Comparison of ENCODE assay signal across 10 cellular contexts in genomic region chr1:43475611-43476401, GRCh38. TPM values are rescaled to one million over a fixed set of nuclear protein-coding genes. Genes with fewer than 3 reads are reported as not detected.
DNase-seq lines count a peak whose midpoint lies in the region; TF ChIP-seq lines count a peak whose summit lies in the region.
"Not testable (repeated sequence)": the region's sequence is repeated elsewhere in the genome, so short reads cannot be mapped to it uniquely, and the experiment has no call there.
"Had no signal": no experiment of that assay in that cellular context is flagged by ENCODE, and none has a peak within 500 bp of the region (broad histone marks: within the 10 kb centered on the region; RNA-seq: fewer than 3 reads in every experiment).

No MANE protein-coding gene starts in this region.

- peaks cover 22% of the 10 kb centered on the region for H3K4me1 Mint-ChIP-seq in MCF 10A (ENCODE audit: insufficient read depth, unreplicated experiment)

- peaks cover 34% of the 10 kb centered on the region for H3F3A ChIP-seq in GM23248 (ENCODE audit: insufficient read depth)

- H3K27ac Mint-ChIP-seq in MCF 10A (ENCODE audit: low read depth, unreplicated experiment): not testable (repeated sequence)

- H3K36me3 Mint-ChIP-seq in MCF 10A (ENCODE audit: insufficient read depth, unreplicated experiment): not testable (repeated sequence)

- H3K4me3 ChIP-seq in AG04450 (ENCODE audit: low read depth, low read length); GM23248; SJSA1; liver (ENCODE audit: low read depth in 1 of 3, low read length in 3 of 3): not testable (repeated sequence)

- TF ChIP-seq CTCF in AG04450 (IDR thresholded peaks at IDR 0.05; ENCODE audit: low read depth, low read length); MCF 10A (IDR thresholded peaks at IDR 0.05; ENCODE audit: unreplicated experiment); liver (IDR thresholded peaks at IDR 0.05; ENCODE audit: low read depth, low read length, missing input control): not testable (repeated sequence)

- H3K27me3 Mint-ChIP-seq in MCF 10A (ENCODE audit: insufficient read depth, unreplicated experiment): not testable (repeated sequence)

- not testable (repeated sequence) for H3K27me3 ChIP-seq in AG04450 (ENCODE audit: control insufficient read depth, insufficient read depth, low read length); GM23248 (replicated peaks; ENCODE audit: insufficient read depth); SJSA1 (replicated peaks); liver (ENCODE audit: control insufficient read depth in 4 of 4, insufficient read depth in 4 of 4, low read length in 3 of 4)

- peaks cover 34% of the 10 kb centered on the region for H3K4me1 ChIP-seq in GM23248 (ENCODE audit: insufficient read depth)
- H3K4me1 ChIP-seq in SJSA1 (replicated peaks): peaks cover 53% of the 10 kb centered on the region
- not testable (repeated sequence) for H3K4me1 ChIP-seq in liver (ENCODE audit: control insufficient read depth in 4 of 4, insufficient read depth in 4 of 4, low read length in 3 of 4)

- H3K27ac ChIP-seq in AG04450 (ENCODE audit: low read depth, low read length): peak overlapping the region; percentile 83
- not testable (repeated sequence) for H3K27ac ChIP-seq in GM23248; liver (ENCODE audit: low read depth in 1 of 2, low read length in 2 of 2)
- peak overlapping the region; percentile 100 for H3K27ac ChIP-seq in SJSA1

- peak overlapping the region; percentile 10 for H3K4me2 ChIP-seq in GM23248 (ENCODE audit: unreplicated experiment)

- not testable (repeated sequence) for H4K20me1 ChIP-seq in GM23248 (ENCODE audit: insufficient read depth)

- not testable (repeated sequence) for H3K36me3 ChIP-seq in GM23248 (ENCODE audit: low read depth); SJSA1; liver (ENCODE audit: control insufficient read depth in 4 of 4, insufficient read depth in 3 of 4, low read depth in 1 of 4, low read length in 3 of 4)

- H3K9ac ChIP-seq in GM23248; liver (ENCODE audit: low read depth in 1 of 2, low read length in 2 of 2): not testable (repeated sequence)

- intact Hi-C loops in MCF 10A (cut with micrococcal nuclease): not testable (repeated sequence)

- 44 to 54% methylated on average over 10 of the region's 10 CpGs for WGBS in GM23248 (ENCODE audit: low coverage in 1 of 2, low lambda C conversion rate in 2 of 2, missing lambda C conversion rate in 2 of 2), 2 experiments
- 76% methylated on average over 9 of the region's 10 CpGs for whole genome bisulfite sequencing in liver

- DNase-seq in AG04450 (ENCODE audit: low read depth, low spot score) (peak; percentile 21), GM23248 (peak; percentile 23), KBM-7 (peak; percentile 34), SJSA1 (ENCODE audit: low read depth in 1 of 2, low spot score in 2 of 2) (peak; percentile 68 to 79), MCF 10A (ENCODE audit: unreplicated experiment) (peak; percentile 28), fibroblast of peridontal ligament (ENCODE audit: extremely low read depth) (peak; percentile 45), renal cortical epithelial cell (ENCODE audit: low read depth) (peak; percentile 72)

- H3K4me3 Mint-ChIP-seq in MCF 10A (ENCODE audit: unreplicated experiment): not testable (repeated sequence)

- H3K9me2 ChIP-seq in GM23248 (ENCODE audit: insufficient read depth): not testable (repeated sequence)

- H3K9me3 Mint-ChIP-seq in MCF 10A (ENCODE audit: unreplicated experiment): not testable (repeated sequence)

- not testable (repeated sequence) for TF ChIP-seq RAD21 in liver (IDR thresholded peaks at IDR 0.05)

- not testable (repeated sequence) for H3K79me2 ChIP-seq in GM23248 (ENCODE audit: insufficient read depth)

- CTCF ChIA-PET in AG04450 (lab: Charles Lee); MCF 10A (lab: Yijun Ruan, JAX): not testable (repeated sequence)

- not testable (repeated sequence) for H2AFZ ChIP-seq in GM23248

- H3K9me3 ChIP-seq in AG04450 (ENCODE audit: control insufficient read depth, insufficient read depth, low read length); GM23248 (ENCODE audit: low read depth); SJSA1 (replicated peaks); liver (ENCODE audit: control insufficient read depth in 4 of 4, low read length in 3 of 4): not testable (repeated sequence)

- BruUV-seq in MCF 10A (replicated peaks; lab: Mats Ljungman, UMichigan): not testable (repeated sequence)

- in situ Hi-C loops in GM23248 (cut with MboI); KBM-7 (cut with MboI; ENCODE audit: low pct_unique_long_range_greater_than_20kb, low sequenced_read_pairs): not testable (repeated sequence)

- POLR2A ChIA-PET in AG04450 (lab: Yijun Ruan, JAX); MCF 10A (lab: Yijun Ruan, JAX): not testable (repeated sequence)

TF ChIP-seq in liver, 16 proteins besides CTCF, POLR2A, EP300 and RAD21:
- peak; percentile 29 for TF ChIP-seq REST (IDR thresholded peaks at IDR 0.05)

RNA-seq across cellular contexts. Expression of gene HYI, which starts 22.1 kb away (rescaled TPM):
- polyA plus RNA-seq in AG04450 (2011; rRNA removed) (22.8 and 27.9 TPM in 2 replicates), GM23248 (2016; fragmentation: Nextera tagmentation; extraction: Ambion mirVana) (17.4 and 21.0 TPM in 2 replicates), liver (10 to 100 TPM; 32.7 to 34.9 TPM)
- 13.3 and 15.6 TPM in 2 replicates for polyA minus RNA-seq in AG04450 (2011; rRNA and poly(A)+ RNA removed)
- 28.5 and 35.7 TPM in 2 replicates for total RNA-seq in GM23248 (2014; rRNA removed; shearing (Covaris generic))
- total RNA-seq in SJSA1 (2014; rRNA removed; shearing (Covaris generic)): 44.3 and 47.2 TPM in 2 replicates
- total RNA-seq in MCF 10A (2022) (14.5 and 23.0 TPM in 2 replicates), liver (10 to 100 TPM; 26.9 to 27.0 TPM), renal cortical epithelial cell (28.9 and 81.3 TPM in 2 replicates)

RNA-seq across cellular contexts. Expression of gene PTPRF, which starts 54.9 kb away (rescaled TPM):
- polyA plus RNA-seq in AG04450 (2011; rRNA removed) (68.3 and 72.0 TPM in 2 replicates), GM23248 (2016; fragmentation: Nextera tagmentation; extraction: Ambion mirVana) (14.0 and 14.7 TPM in 2 replicates), liver (100 to 1,000 TPM in 1 of 2 donors, 10 to 100 TPM in 1; 41.2 to 110 TPM)
- 199 and 217 TPM in 2 replicates for polyA minus RNA-seq in AG04450 (2011; rRNA and poly(A)+ RNA removed)
- 15.0 and 16.3 TPM in 2 replicates for total RNA-seq in GM23248 (2014; rRNA removed; shearing (Covaris generic))
- 11.0 and 11.5 TPM in 2 replicates for total RNA-seq in SJSA1 (2014; rRNA removed; shearing (Covaris generic))
- total RNA-seq in MCF 10A (2022) (67.2 and 87.1 TPM in 2 replicates), liver (100 to 1,000 TPM in 1 of 2 donors, 10 to 100 TPM in 1; 61.7 to 241 TPM), renal cortical epithelial cell (128 and 259 TPM in 2 replicates)
- polyA plus RNA-seq: CD8-positive, alpha-beta memory T cell; immature natural killer cell had no signal

Comparison
In these comparisons a context has a peak if more than half of its experiments do, and no peak if none do; other contexts are left out.
1. DNase-seq: peak in every context shown above with its lines; median percentile 74 in SJSA1; 72 in renal cortical epithelial cell; 45 in fibroblast of peridontal ligament; 34 in KBM-7; 28 in MCF 10A; 23 in GM23248; 21 in AG04450.